Comparison of ENCODE assay signal across 12 cellular contexts in genomic region chr17:17484451-17484899, GRCh38. TPM values are rescaled to one million over a fixed set of nuclear protein-coding genes. Genes with fewer than 3 reads are reported as not detected.
DNase-seq lines count a peak whose midpoint lies in the region; ATAC-seq and TF ChIP-seq lines count a peak whose summit lies in the region.
"Had no signal": no experiment of that assay in that cellular context is flagged by ENCODE, and none has a peak within 500 bp of the region (broad histone marks: within the 10 kb centered on the region; RNA-seq: fewer than 3 reads in every experiment).

No MANE protein-coding gene starts in this region.

- DNase-seq in Right ventricle myocardium inferior (ENCODE audit: missing footprints) (peak; percentile 15), cardiac septum (ENCODE audit: low spot score) (no peak), adipocyte (ENCODE audit: low read depth) (no peak), myocyte (ENCODE audit: low read depth) (peak; percentile 14), vagina (ENCODE audit: extremely low spot score in 2 of 2) (no peak), ACHN (no peak), OCI-LY7 (ENCODE audit: low spot score) (no peak), NCI-H146 (lab: John Stamatoyannopoulos, UW) (no peak)
- DNase-seq: activated effector memory CD4-positive, alpha-beta T cell treated with anti-CD3 and anti-CD28 coated beads, Interleukin-2, amount 50 U/mL, for 16 hours; BE2C; naive thymus-derived CD8-positive, alpha-beta T cell; NCI-H526 had no signal

- in situ Hi-C loops in ACHN (cut with HindIII; ENCODE audit: low pct_ligation_motif_present, low pct_unique_long_range_greater_than_20kb, low sequenced_read_pairs) = no loop called here

- no peaks in the 10 kb centered on the region for H3K9me3 ChIP-seq in adipocyte (ENCODE audit: control insufficient read depth, low read length)
- no peaks in the 10 kb centered on the region for H3K9me3 ChIP-seq in vagina
- H3K9me3 ChIP-seq in OCI-LY7 (ENCODE audit: low read length) = no peaks in the 10 kb centered on the region
- H3K9me3 ChIP-seq: BE2C had no signal

- POLR2A ChIA-PET in OCI-LY7 (lab: Charles Lee) = interaction anchor here (0.7 kb wide), 1 partner anchor 75 kb away, joined by 3 read pairs; no protein-coding TSS in a partner anchor

- peak; percentile 35 for ATAC-seq in Right ventricle myocardium inferior

- H3K4me3 ChIP-seq in adipocyte (ENCODE audit: low read length) = no peak overlapping the region
- no peak overlapping the region for H3K4me3 ChIP-seq in vagina
- no peak overlapping the region for H3K4me3 ChIP-seq in OCI-LY7 (ENCODE audit: low read depth, low read length, poor library complexity, severe bottlenecking)

- H3K36me3 ChIP-seq in adipocyte (ENCODE audit: control insufficient read depth, insufficient read depth, low read length, severe bottlenecking) = peaks cover 21% of the 10 kb centered on the region
- H3K36me3 ChIP-seq in vagina = peaks cover 0 to 9% of the 10 kb centered on the region in 2 donors
- peaks cover 80% of the 10 kb centered on the region for H3K36me3 ChIP-seq in OCI-LY7 (ENCODE audit: insufficient read depth, low read length)

- H3K27me3 ChIP-seq in adipocyte (replicated peaks; ENCODE audit: control insufficient read depth, insufficient read depth, low read length) = no peaks in the 10 kb centered on the region
- H3K27me3 ChIP-seq in vagina = no peaks in the 10 kb centered on the region
- H3K27me3 ChIP-seq: BE2C had no signal

- no peak for TF ChIP-seq POLR2A in vagina (IDR thresholded peaks at IDR 0.05)

- peak overlapping the region; percentile 6 for H3K9ac ChIP-seq in adipocyte (ENCODE audit: low read length)

- intact Hi-C loops in Right ventricle myocardium inferior (cut with DNase I) = no loop called here
- intact Hi-C loops in cardiac septum (cut with DNase I) = no loop called here
- intact Hi-C loops in vagina (cut with DNase I) = no loop called here
- intact Hi-C loops in OCI-LY7 (cut with micrococcal nuclease; ENCODE audit: unreplicated experiment) = no loop called here

- TF ChIP-seq CTCF in vagina (IDR thresholded peaks at IDR 0.05) = no peak
- TF ChIP-seq CTCF in OCI-LY7 (conservative IDR thresholded peaks at IDR 0.05; ENCODE audit: low read length) = no peak

- H3K27ac ChIP-seq in vagina (peak overlapping the region; percentile 7), OCI-LY7 (ENCODE audit: low read depth, low read length, poor library complexity, severe bottlenecking) (no peak overlapping the region)

- H3K4me1 ChIP-seq in adipocyte (ENCODE audit: control insufficient read depth, insufficient read depth, low read length) = peaks cover 4% of the 10 kb centered on the region
- peaks cover 36% of the 10 kb centered on the region for H3K4me1 ChIP-seq in vagina
- peaks cover 28% of the 10 kb centered on the region for H3K4me1 ChIP-seq in OCI-LY7 (ENCODE audit: insufficient read depth, low read length, poor library complexity, severe bottlenecking)
- H3K4me1 ChIP-seq: BE2C had no signal

- peaks cover 6% of the 10 kb centered on the region for H4K20me1 ChIP-seq in OCI-LY7 (ENCODE audit: insufficient read depth, low read length)

- H2AFZ ChIP-seq in OCI-LY7 (ENCODE audit: low read length) = no peak overlapping the region

- no TSS peak for BruUV-seq in OCI-LY7 (replicated peaks; lab: Mats Ljungman, UMichigan)

- H3K9me2 ChIP-seq in OCI-LY7 (ENCODE audit: insufficient read depth, low read length) = no peaks in the 10 kb centered on the region

- CTCF ChIA-PET in OCI-LY7 (lab: Charles Lee; ENCODE audit: unreplicated experiment) = no interaction called here

- no peak overlapping the region for H3K4me2 ChIP-seq in OCI-LY7 (ENCODE audit: low read length)

- peaks cover 55% of the 10 kb centered on the region for H3K79me2 ChIP-seq in OCI-LY7 (ENCODE audit: insufficient read depth, low read depth, low read length)

RNA-seq across cellular contexts. Expression of gene MED9, which starts 7.7 kb away (rescaled TPM):
- 40.4 TPM for total RNA-seq in Right ventricle myocardium inferior
- 30.5 TPM for total RNA-seq in cardiac septum
- 17.1 and 22.4 TPM in 2 replicates for total RNA-seq in myocyte
- 12.1 TPM for polyA plus RNA-seq in myocyte (2012)
- 18.9 TPM for total RNA-seq in vagina
- 17.1 and 27.5 TPM in 2 replicates for total RNA-seq in OCI-LY7 (2014; rRNA removed; shearing (Covaris generic))
- total RNA-seq in OCI-LY7 (2022) = 21.8 and 26.8 TPM in 2 replicates

RNA-seq across cellular contexts. Expression of gene RASD1, which starts 11.7 kb away (rescaled TPM):
- total RNA-seq in Right ventricle myocardium inferior (45.3 TPM), cardiac septum (4.4 TPM), myocyte (0.94 and 2.7 TPM in 2 replicates), vagina (227 TPM), OCI-LY7 (2022) (not detected in 2 replicates)
- 0.57 TPM for polyA plus RNA-seq in myocyte (2012)
- total RNA-seq in OCI-LY7 (2014; rRNA removed; shearing (Covaris generic)) = 0.08 and 0.19 TPM in 2 replicates

Comparison
In these comparisons a context has a peak if more than half of its experiments do, and no peak if none do; other contexts are left out.
1. DNase-seq: peak in Right ventricle myocardium inferior (single experiment) and myocyte (single experiment); none in cardiac septum (single experiment), adipocyte (single experiment), vagina (0 of 2), ACHN (single experiment), OCI-LY7 (single experiment) and NCI-H146 (single experiment).